Comparison of ENCODE assay signal across 22 cellular contexts in genomic region chr13:76481738-76482137, GRCh38.
A peak's percentile ranks its signal among the peaks of the same experiment; 100 is the strongest.
DNase-seq lines count a peak whose midpoint lies in the region; FAIRE-seq and TF ChIP-seq lines count a peak whose summit lies in the region.
"Had no signal": no experiment of that assay in that cellular context is flagged by ENCODE, and none has a peak within 500 bp of the region (broad histone marks: within the 10 kb centered on the region; RNA-seq: fewer than 3 reads in every experiment).

No MANE protein-coding gene starts in this region.

- H3K4ac ChIP-seq in mesendoderm (ENCODE audit: low read depth, low read length), result no peak overlapping the region

- no peak overlapping the region for H3K4me3 ChIP-seq in astrocyte (ENCODE audit: insufficient read depth, low read depth, low read length)
- no peak overlapping the region for H3K4me3 ChIP-seq in epithelial cell of esophagus (ENCODE audit: low read length)
- no peak overlapping the region for H3K4me3 ChIP-seq in mesendoderm (ENCODE audit: low read length)
- no peak overlapping the region for H3K4me3 ChIP-seq in BE2C (ENCODE audit: low read depth, low read length)
- H3K4me3 ChIP-seq: BLaER1 treated with 17β-estradiol and CSF1 and Interleukin-3, amounts not matched to agents 10 nM and 100 nM; MG63 had no signal

- H4K20me1 ChIP-seq in astrocyte (ENCODE audit: insufficient read depth, low read length), result no peaks in the 10 kb centered on the region
- H4K20me1 ChIP-seq: BLaER1 treated with 17β-estradiol and CSF1 and Interleukin-3, amounts not matched to agents 10 nM and 100 nM had no signal

- no peak for FAIRE-seq in astrocyte (lab: Jason Lieb, UNC)
- FAIRE-seq: A204.1, D721Med, H54 had no signal

- peaks cover 2% of the 10 kb centered on the region for H3K4me1 Mint-ChIP-seq in astrocyte (ENCODE audit: low read depth, unreplicated experiment)

- no peak overlapping the region for H4K8ac ChIP-seq in mesendoderm (ENCODE audit: low read depth, low read length)

- no peak overlapping the region for H4K5ac ChIP-seq in mesendoderm (ENCODE audit: low read length)

- H3K4me2 ChIP-seq in astrocyte (ENCODE audit: low read length) (no peak overlapping the region), mesendoderm (ENCODE audit: low read length) (no peak overlapping the region)
- H3K4me2 ChIP-seq: BLaER1 treated with 17β-estradiol and CSF1 and Interleukin-3, amounts not matched to agents 10 nM and 100 nM had no signal

- H3K56ac ChIP-seq in mesendoderm (ENCODE audit: low read length), result no peak overlapping the region

- H2BK5ac ChIP-seq in mesendoderm (ENCODE audit: low read length), result no peak overlapping the region

- DNase-seq in NCI-H69 (lab: John Stamatoyannopoulos, UW) (peak; percentile 3), astrocyte (ENCODE audit: low read depth) (peak; percentile 8), epithelial cell of esophagus (ENCODE audit: low read depth) (peak; percentile 18), mesendoderm (peak; percentile 1), medulla oblongata (ENCODE audit: extremely low spot score) (no peak), HEK293T (ENCODE audit: extremely low spot score) (no peak), BE2C (no peak)
- DNase-seq: CD4-positive, alpha-beta T cell; KG1; MG63; NCI-H1105 treated with DMSO at 0.1 percent for 48 hours; NCI-H146; NCI-H2029; NCI-H446; NCI-H524 treated with DMSO at 0.1 percent for 48 hours; NCI-H82; RPMI8226; SHP77 had no signal

- POLR2A ChIA-PET in HEK293T (lab: Yijun Ruan, JAX), result no interaction called here

- H3K27ac Mint-ChIP-seq in astrocyte (ENCODE audit: unreplicated experiment), result no peak overlapping the region
- H3K27ac Mint-ChIP-seq: CD4-positive, alpha-beta T cell had no signal

- H3K9me3 ChIP-seq in astrocyte (ENCODE audit: insufficient read depth, low read depth, low read length), result no peaks in the 10 kb centered on the region
- no peaks in the 10 kb centered on the region for H3K9me3 ChIP-seq in BE2C
- H3K9me3 ChIP-seq: BLaER1 treated with 17β-estradiol and CSF1 and Interleukin-3, amounts not matched to agents 10 nM and 100 nM; MG63 had no signal

- WGBS in mesendoderm (ENCODE audit: extremely low coverage, insufficient coverage, low lambda C conversion rate), result no CpG with 5 or more reads among the region's 2 CpGs

- no peaks in the 10 kb centered on the region for H3K27me3 Mint-ChIP-seq in astrocyte (ENCODE audit: low read depth, unreplicated experiment)
- H3K27me3 Mint-ChIP-seq: CD4-positive, alpha-beta T cell had no signal

- no peaks in the 10 kb centered on the region for H3K79me2 ChIP-seq in astrocyte (ENCODE audit: insufficient read depth, low read length)
- no peaks in the 10 kb centered on the region for H3K79me2 ChIP-seq in mesendoderm (ENCODE audit: control insufficient read depth, insufficient read depth, low read length)

- no peaks in the 10 kb centered on the region for H3K27me3 ChIP-seq in astrocyte (ENCODE audit: insufficient read depth, low read length)
- no peaks in the 10 kb centered on the region for H3K27me3 ChIP-seq in mesendoderm (ENCODE audit: insufficient read depth, low read length, poor library complexity)
- H3K27me3 ChIP-seq in BE2C, result no peaks in the 10 kb centered on the region; the same call in 1 of the 2 replicates
- H3K27me3 ChIP-seq: BLaER1 treated with 17β-estradiol and CSF1 and Interleukin-3, amounts not matched to agents 10 nM and 100 nM; MG63 had no signal

- no peaks in the 10 kb centered on the region for H3K4me1 ChIP-seq in astrocyte (ENCODE audit: insufficient read depth, low read length)
- H3K4me1 ChIP-seq in mesendoderm (ENCODE audit: control insufficient read depth, low read depth, low read length), result no peaks in the 10 kb centered on the region
- H3K4me1 ChIP-seq in BE2C, result no peaks in the 10 kb centered on the region
- H3K4me1 ChIP-seq: BLaER1 treated with 17β-estradiol and CSF1 and Interleukin-3, amounts not matched to agents 10 nM and 100 nM had no signal

- no peak overlapping the region for H3K4me3 Mint-ChIP-seq in astrocyte (ENCODE audit: unreplicated experiment)
- H3K4me3 Mint-ChIP-seq: CD4-positive, alpha-beta T cell had no signal

- no peak overlapping the region for H2BK15ac ChIP-seq in mesendoderm (replicated peaks; ENCODE audit: low read depth)

- H3K9me3 Mint-ChIP-seq in astrocyte (ENCODE audit: unreplicated experiment), result no peaks in the 10 kb centered on the region
- H3K9me3 Mint-ChIP-seq: CD4-positive, alpha-beta T cell had no signal

- TF ChIP-seq CTCF in astrocyte (IDR thresholded peaks at IDR 0.05; ENCODE audit: insufficient read depth, low read depth, low read length) (no peak), epithelial cell of esophagus (IDR thresholded peaks at IDR 0.05; ENCODE audit: insufficient read depth, low read depth, low read length, missing control alignments) (no peak), BE2C (IDR thresholded peaks at IDR 0.05; ENCODE audit: low read depth, low read length) (no peak)

- CTCF ChIA-PET in HEK293T (lab: Yijun Ruan, JAX), result interaction anchor here (0.7 kb wide), 1 partner anchor 543 kb away, joined by 3 read pairs; no protein-coding TSS in a partner anchor

- no peaks in the 10 kb centered on the region for H3K36me3 ChIP-seq in astrocyte (ENCODE audit: insufficient read depth, low read length)
- no peaks in the 10 kb centered on the region for H3K36me3 ChIP-seq in mesendoderm (ENCODE audit: control insufficient read depth, insufficient read depth, low read length)
- H3K36me3 ChIP-seq in BE2C, result no peaks in the 10 kb centered on the region
- H3K36me3 ChIP-seq: BLaER1 treated with 17β-estradiol and CSF1 and Interleukin-3, amounts not matched to agents 10 nM and 100 nM; MG63 had no signal

- no peak overlapping the region for H3K18ac ChIP-seq in mesendoderm (ENCODE audit: low read length)

- H3K79me1 ChIP-seq in mesendoderm (ENCODE audit: low read length), result no peaks in the 10 kb centered on the region

- no peak overlapping the region for H2AK5ac ChIP-seq in mesendoderm (ENCODE audit: low read length)

- H3K23ac ChIP-seq in mesendoderm (ENCODE audit: low read length), result no peak overlapping the region

- H3K36me3 Mint-ChIP-seq in astrocyte (ENCODE audit: low read depth, unreplicated experiment), result no peaks in the 10 kb centered on the region

- no peak overlapping the region for H2AFZ ChIP-seq in astrocyte (ENCODE audit: low read depth, low read length)

- H3K9ac ChIP-seq in astrocyte (ENCODE audit: low read length) (no peak overlapping the region), mesendoderm (ENCODE audit: low read length) (no peak overlapping the region)
- H3K9ac ChIP-seq: BLaER1 treated with 17β-estradiol and CSF1 and Interleukin-3, amounts not matched to agents 10 nM and 100 nM had no signal

- no peak overlapping the region for H3K27ac ChIP-seq in astrocyte (ENCODE audit: low read depth, low read length)
- H3K27ac ChIP-seq in mesendoderm (ENCODE audit: low read depth, low read length), result no peak overlapping the region
- H3K27ac ChIP-seq: BLaER1 treated with 17β-estradiol and CSF1 and Interleukin-3, amounts not matched to agents 10 nM and 100 nM had no signal

- H2BK120ac ChIP-seq in mesendoderm (ENCODE audit: low read depth, low read length), result no peak overlapping the region

TF ChIP-seq in HEK293T, 16 proteins besides CTCF, POLR2A, EP300 and RAD21:
- TF ChIP-seq BHLHE40 (IDR thresholded peaks at IDR 0.05; ENCODE audit: borderline replicate concordance) (no peak), ARNT (IDR thresholded peaks at IDR 0.05) (no peak), NFRKB (IDR thresholded peaks at IDR 0.05) (no peak), FOXK2 (IDR thresholded peaks at IDR 0.05) (no peak), FOXA1 (IDR thresholded peaks at IDR 0.05) (no peak), LEF1 (IDR thresholded peaks at IDR 0.05; ENCODE audit: borderline replicate concordance) (no peak), HDGF (IDR thresholded peaks at IDR 0.05; ENCODE audit: borderline replicate concordance) (no peak), ZNF384 (IDR thresholded peaks at IDR 0.05) (no peak), ELF4 (IDR thresholded peaks at IDR 0.05) (no peak), L3MBTL2 (conservative IDR thresholded peaks at IDR 0.05) (no peak)
- TF ChIP-seq, protein P1, sequence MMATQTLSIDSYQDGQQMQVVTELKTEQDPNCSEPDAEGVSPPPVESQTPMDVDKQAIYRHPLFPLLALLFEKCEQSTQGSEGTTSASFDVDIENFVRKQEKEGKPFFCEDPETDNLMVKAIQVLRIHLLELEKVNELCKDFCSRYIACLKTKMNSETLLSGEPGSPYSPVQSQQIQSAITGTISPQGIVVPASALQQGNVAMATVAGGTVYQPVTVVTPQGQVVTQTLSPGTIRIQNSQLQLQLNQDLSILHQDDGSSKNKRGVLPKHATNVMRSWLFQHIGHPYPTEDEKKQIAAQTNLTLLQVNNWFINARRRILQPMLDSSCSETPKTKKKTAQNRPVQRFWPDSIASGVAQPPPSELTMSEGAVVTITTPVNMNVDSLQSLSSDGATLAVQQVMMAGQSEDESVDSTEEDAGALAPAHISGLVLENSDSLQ (IDR thresholded peaks at IDR 0.05), result no peak

Comparison
In these comparisons a context has a peak if more than half of its experiments do, and no peak if none do; other contexts are left out.
1. DNase-seq: peak in NCI-H69 (single experiment), astrocyte (single experiment), epithelial cell of esophagus (single experiment) and mesendoderm (single experiment); none in medulla oblongata (single experiment), HEK293T (single experiment) and BE2C (single experiment).